In the genomic region with DNA sequence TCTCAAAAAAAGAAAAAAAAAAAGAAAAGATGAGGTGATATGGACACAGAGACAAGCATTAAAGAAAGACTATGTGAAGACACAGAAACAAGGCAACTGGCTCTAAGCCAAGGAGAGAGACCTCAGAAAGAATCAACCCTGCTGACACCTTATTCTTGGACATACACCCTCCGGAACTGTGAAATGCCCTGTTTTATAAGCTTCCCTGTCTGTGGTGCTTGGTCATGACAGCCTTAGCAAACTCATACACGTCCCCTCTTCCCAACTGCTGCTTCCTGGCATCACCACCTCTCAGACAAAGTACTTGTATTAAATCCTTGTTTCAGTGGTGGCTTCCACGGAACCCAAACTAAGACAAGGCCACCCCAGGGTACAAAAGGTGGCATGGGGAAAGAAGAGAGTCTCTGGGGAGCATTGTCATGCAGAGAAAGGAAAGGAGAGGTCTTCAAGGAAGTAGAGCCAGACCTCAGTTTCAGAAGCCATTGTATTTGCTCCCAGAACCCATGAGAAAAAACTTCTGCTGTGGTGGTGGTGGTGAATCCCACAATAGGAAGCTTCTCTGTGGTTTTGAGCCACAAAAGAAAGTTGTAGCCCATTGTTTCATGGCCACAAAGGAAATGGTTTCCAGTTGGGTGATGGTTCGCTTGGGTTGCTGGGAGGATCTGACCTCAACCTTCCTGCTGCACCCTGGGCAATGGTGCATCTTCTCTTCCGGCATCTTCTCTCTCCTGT, we compare ENCODE assay signal across 11 cellular contexts. TPM values are rescaled to one million over a fixed set of nuclear protein-coding genes. Genes with fewer than 3 reads are reported as not detected.
DNase-seq lines count a peak whose midpoint lies in the region; ATAC-seq and TF ChIP-seq lines count a peak whose summit lies in the region.
"Had no signal": no experiment of that assay in that cellular context is flagged by ENCODE, and none has a peak within 500 bp of the region (broad histone marks: within the 10 kb centered on the region; RNA-seq: fewer than 3 reads in every experiment).

No MANE protein-coding gene starts in this region.

- no peaks in the 10 kb centered on the region for H4K20me1 ChIP-seq in H9 (ENCODE audit: control insufficient read depth, insufficient read depth, insufficient read length)

- no peak overlapping the region for H3T11ph ChIP-seq in H9 (ENCODE audit: low read length)

- no peak overlapping the region for H4K5ac ChIP-seq in H9 (ENCODE audit: insufficient read length, low read depth, low read length)

- no peak overlapping the region for H2BK12ac ChIP-seq in H9 (ENCODE audit: insufficient read length, low read depth, low read length)

- no peak overlapping the region for H4K8ac ChIP-seq in H9 (replicated peaks; ENCODE audit: insufficient read length, low read depth, low read length)

- no peak for TF ChIP-seq POLR2A in body of pancreas (IDR thresholded peaks at IDR 0.05)

- H3K4me3 ChIP-seq in thoracic aorta (no peak overlapping the region), body of pancreas (no peak overlapping the region)
- H3K4me3 ChIP-seq: left lung had no signal

- intact Hi-C loops in body of pancreas (cut with DNase I) = no loop called here

- H2AFZ ChIP-seq in H9 (ENCODE audit: low read length) = no peak overlapping the region

- no peak overlapping the region for H3K9ac ChIP-seq in H9 (ENCODE audit: extremely low read depth, insufficient read length, low read length)

- peaks cover 10% of the 10 kb centered on the region for H3K4me1 Mint-ChIP-seq in activated naive CD8-positive, alpha-beta T cell treated with anti-CD3 and anti-CD28 coated beads, Interleukin-2, amount 50 U/mL, for 24 hours
- peaks cover 13 to 16% of the 10 kb centered on the region in 2 experiments for H3K4me1 Mint-ChIP-seq in H9

- WGBS in H9 (ENCODE audit: extremely low coverage, insufficient read length, low lambda C conversion rate) = no CpG with 5 or more reads among the region's 5 CpGs
- WGBS in body of pancreas, 2 donors = 62 to 83% methylated on average over 5 of the region's 5 CpGs

- no peak overlapping the region for H3K23ac ChIP-seq in H9 (ENCODE audit: insufficient read length, low read depth, low read length)

- no peak overlapping the region for H2BK120ac ChIP-seq in H9 (ENCODE audit: low read depth, low read length, poor library complexity, severe bottlenecking)

- no peak overlapping the region for H2AK5ac ChIP-seq in H9 (ENCODE audit: insufficient read length, low read length)

- H3K79me2 ChIP-seq in H9 (ENCODE audit: insufficient read depth, low read length) = no peaks in the 10 kb centered on the region

- no peak overlapping the region for H3K14ac ChIP-seq in H9 (ENCODE audit: insufficient read depth, low read length)

- no peak overlapping the region for H2BK15ac ChIP-seq in H9 (ENCODE audit: low read depth, low read length)

- H3K23me2 ChIP-seq in H9 (ENCODE audit: insufficient read length, low read depth, low read length, poor library complexity, severe bottlenecking) = no peaks in the 10 kb centered on the region

- H3K27ac ChIP-seq in thoracic aorta = no peak overlapping the region
- no peak overlapping the region for H3K27ac ChIP-seq in H9 (ENCODE audit: insufficient read length, low read depth, low read length)
- no peak overlapping the region for H3K27ac ChIP-seq in body of pancreas

- no peak overlapping the region for H3K4me2 ChIP-seq in H9 (ENCODE audit: insufficient read depth, insufficient read length, low read length)

- no peaks in the 10 kb centered on the region for H3K79me1 ChIP-seq in H9 (ENCODE audit: insufficient read depth, low read depth, low read length, poor library complexity, severe bottlenecking)

- no peak overlapping the region for H4K91ac ChIP-seq in H9 (ENCODE audit: insufficient read length, low read depth, low read length)

- H3K27me3 Mint-ChIP-seq in activated naive CD8-positive, alpha-beta T cell treated with anti-CD3 and anti-CD28 coated beads, Interleukin-2, amount 50 U/mL, for 24 hours = peaks cover 52% of the 10 kb centered on the region
- H3K27me3 Mint-ChIP-seq in H9 (ENCODE audit: low read depth) = peaks cover 12% of the 10 kb centered on the region

- H3K27me3 ChIP-seq in thoracic aorta (replicated peaks; ENCODE audit: insufficient read depth) = no peaks in the 10 kb centered on the region
- no peaks in the 10 kb centered on the region for H3K27me3 ChIP-seq in H9 (ENCODE audit: insufficient read depth, low read length)
- H3K27me3 ChIP-seq in body of pancreas = no peaks in the 10 kb centered on the region

- H3K18ac ChIP-seq in H9 (ENCODE audit: insufficient read length, low read depth, low read length) = no peak overlapping the region

- H2BK20ac ChIP-seq in H9 (ENCODE audit: low read depth, low read length, poor library complexity, severe bottlenecking) = no peak overlapping the region

- no peaks in the 10 kb centered on the region for H3K9me3 Mint-ChIP-seq in activated naive CD8-positive, alpha-beta T cell treated with anti-CD3 and anti-CD28 coated beads, Interleukin-2, amount 50 U/mL, for 24 hours
- H3K9me3 Mint-ChIP-seq in H9 = peaks cover 20 to 23% of the 10 kb centered on the region in 2 experiments

- H3K4me1 ChIP-seq in thoracic aorta (ENCODE audit: control insufficient read depth in 1 of 2, low read depth in 2 of 2) (no peaks in the 10 kb centered on the region), H9 (ENCODE audit: insufficient read depth, low read length) (no peaks in the 10 kb centered on the region), body of pancreas (no peaks in the 10 kb centered on the region)

- H3K4me3 Mint-ChIP-seq in activated naive CD8-positive, alpha-beta T cell treated with anti-CD3 and anti-CD28 coated beads, Interleukin-2, amount 50 U/mL, for 24 hours = peak overlapping the region; percentile 14
- H3K4me3 Mint-ChIP-seq in H9 = no peak overlapping the region

- peak overlapping the region; percentile 69 for H3K27ac Mint-ChIP-seq in activated naive CD8-positive, alpha-beta T cell treated with anti-CD3 and anti-CD28 coated beads, Interleukin-2, amount 50 U/mL, for 24 hours
- no peak overlapping the region for H3K27ac Mint-ChIP-seq in H9

- no peak overlapping the region for H2BK5ac ChIP-seq in H9 (ENCODE audit: insufficient read length, low read length)

- DNase-seq in stimulated activated CD4-positive, alpha-beta T cell treated with anti-CD3 and anti-CD28 coated beads, Interleukin-4, amount 100 ng/mL, for 24 hours = peak; percentile 27
- no peak for DNase-seq in stimulated activated CD4-positive, alpha-beta T cell treated with anti-CD3 and anti-CD28 coated beads, Interleukin-4, amount 100 ng/mL, for 1 hour
- DNase-seq in SKM-1 (lab: John Stamatoyannopoulos, UW; ENCODE audit: unreplicated experiment) = peak; percentile 58
- DNase-seq in activated naive CD8-positive, alpha-beta T cell treated with anti-CD3 and anti-CD28 coated beads, Interleukin-2, amount 50 U/mL, for 24 hours = peak; percentile 22
- no peak for DNase-seq in thoracic aorta (ENCODE audit: low spot score)
- DNase-seq in H9 = no peak
- no peak for DNase-seq in retina
- no peak for DNase-seq in body of pancreas
- DNase-seq: left lung, NCI-H226 had no signal

- peak; percentile 63 for ATAC-seq in activated naive CD8-positive, alpha-beta T cell treated with anti-CD3 and anti-CD28 coated beads, Interleukin-2, amount 50 U/mL, for 24 hours
- ATAC-seq in thoracic aorta (ENCODE audit: insufficient number of reproducible peaks, low FRiP score, low read depth) = peak; percentile 29
- no peak for ATAC-seq in body of pancreas
- ATAC-seq: left lung had no signal

- H3K36me3 Mint-ChIP-seq in activated naive CD8-positive, alpha-beta T cell treated with anti-CD3 and anti-CD28 coated beads, Interleukin-2, amount 50 U/mL, for 24 hours (ENCODE audit: low read depth) = peaks cover 2% of the 10 kb centered on the region
- peaks cover 0 to 10% (median 2%) of the 10 kb centered on the region in 3 experiments; a peak in 5 of 7 replicates for H3K36me3 Mint-ChIP-seq in H9 (ENCODE audit: insufficient read depth in 1 of 3, low read depth in 3 of 3)

- H3K36me3 ChIP-seq in thoracic aorta (no peaks in the 10 kb centered on the region), body of pancreas (replicated peaks in 1 of 2; ENCODE audit: insufficient read depth in 1 of 2, low read depth in 2 of 2) (no peaks in the 10 kb centered on the region)
- H3K36me3 ChIP-seq: left lung had no signal

- no peaks in the 10 kb centered on the region for H3K9me3 ChIP-seq in thoracic aorta
- H3K9me3 ChIP-seq in H9 (ENCODE audit: control insufficient read depth, low read depth, low read length) = no peaks in the 10 kb centered on the region
- H3K9me3 ChIP-seq in body of pancreas = no peaks in the 10 kb centered on the region
- H3K9me3 ChIP-seq: left lung had no signal

- no peak overlapping the region for H3K56ac ChIP-seq in H9 (ENCODE audit: insufficient read length, low read depth, low read length)

- H3K4ac ChIP-seq in H9 (ENCODE audit: low read depth, low read length) = no peak overlapping the region

- TF ChIP-seq CTCF in thoracic aorta (IDR thresholded peaks at IDR 0.05) = no peak
- no peak for TF ChIP-seq CTCF in H9 (conservative IDR thresholded peaks at IDR 0.05)
- no peak for TF ChIP-seq CTCF in body of pancreas (IDR thresholded peaks at IDR 0.05)

RNA-seq across cellular contexts. Expression of a gene that starts 16.3 kb away (rescaled TPM):
- total RNA-seq in thoracic aorta (not detected), H9 (2021) (not detected in 2 replicates), body of pancreas (not detected)
- total RNA-seq: left lung, urinary bladder had no signal

RNA-seq across cellular contexts. Expression of a gene that starts 17.3 kb away (rescaled TPM):
- total RNA-seq in thoracic aorta = 10 to 100 TPM; 30.5 to 49.3 TPM
- total RNA-seq in H9 (2021) = 57.9 and 59.4 TPM in 2 replicates
- total RNA-seq in body of pancreas = 10 to 100 TPM; 77.1 to 89.2 TPM

RNA-seq across cellular contexts. Expression of a gene that starts 40.3 kb away (rescaled TPM):
- total RNA-seq in thoracic aorta = not detected
- total RNA-seq in H9 (2021) = not detected in 2 replicates
- not detected for total RNA-seq in body of pancreas
- total RNA-seq: left lung, urinary bladder had no signal

RNA-seq across cellular contexts. Expression of a gene that starts 59.8 kb away (rescaled TPM):
- 10 to 100 TPM; 14.2 to 20.4 TPM for total RNA-seq in thoracic aorta
- total RNA-seq in H9 (2021) = 29.4 and 32.8 TPM in 2 replicates
- total RNA-seq in body of pancreas = 10 to 100 TPM; 47.1 to 51.6 TPM

Comparison
In these comparisons a context has a peak if more than half of its experiments do, and no peak if none do; other contexts are left out.
1. DNase-seq: peak in stimulated activated CD4-positive, alpha-beta T cell treated with anti-CD3 and anti-CD28 coated beads, Interleukin-4, amount 100 ng/mL, for 24 hours (single experiment), SKM-1 (single experiment) and activated naive CD8-positive, alpha-beta T cell treated with anti-CD3 and anti-CD28 coated beads, Interleukin-2, amount 50 U/mL, for 24 hours (single experiment); none in stimulated activated CD4-positive, alpha-beta T cell treated with anti-CD3 and anti-CD28 coated beads, Interleukin-4, amount 100 ng/mL, for 1 hour (single experiment), thoracic aorta (single experiment), H9 (single experiment), retina (single experiment) and body of pancreas (0 of 4).